Comparison of ENCODE assay signal across 16 cellular contexts in genomic region chr6:3340358-3340798, GRCh38.
DNase-seq lines count a peak whose midpoint lies in the region; ATAC-seq, FAIRE-seq and TF ChIP-seq lines count a peak whose summit lies in the region.
"Had no signal": no experiment of that assay in that cellular context is flagged by ENCODE, and none has a peak within 500 bp of the region (broad histone marks: within the 10 kb centered on the region; RNA-seq: fewer than 3 reads in every experiment).

No MANE protein-coding gene starts in this region.

- H3K27me3 Mint-ChIP-seq in brain, result peaks cover 3% of the 10 kb centered on the region

- peak overlapping the region in 3 of 4 donors; percentile 26 to 72 (median 36) for H3K27ac ChIP-seq in sigmoid colon

- no peak for FAIRE-seq in GM19239 (lab: Jason Lieb, UNC)
- FAIRE-seq: D721Med had no signal

- no peaks in the 10 kb centered on the region for H3K9me3 ChIP-seq in sigmoid colon

- no peak for TF ChIP-seq EP300 in sigmoid colon (IDR thresholded peaks at IDR 0.05)

- peaks cover 96% of the 10 kb centered on the region for H3K4me1 Mint-ChIP-seq in brain

- DNase-seq in AG20443 (ENCODE audit: low spot score) (peak; percentile 45), left lobe of liver (ENCODE audit: low spot score) (no peak), sigmoid colon (no peak), DMS 273 (lab: John Stamatoyannopoulos, UW; ENCODE audit: unreplicated experiment) (no peak), GM19240 (ENCODE audit: insufficient read length, low spot score) (no peak), GM19239 (ENCODE audit: insufficient read length, low spot score) (no peak)
- DNase-seq: activated CD8-positive, alpha-beta memory T cell treated with anti-CD3 and anti-CD28 coated beads, Interleukin-2, amount 10 ng/mL, durations not matched to agents 7 days and 5 days; activated naive CD4-positive, alpha-beta T cell treated with anti-CD3 and anti-CD28 coated beads, Interleukin-2, amount 50 U/mL, for 16 hours; NCI-H1092 treated with DMSO at 0.1 percent for 48 hours; NCI-H446 treated with DMSO at 0.1 percent for 48 hours had no signal

- intact Hi-C loops in sigmoid colon (cut with DNase I), result no loop called here

- TF ChIP-seq POLR2A in sigmoid colon (IDR thresholded peaks at IDR 0.05), result no peak

- peaks cover 0 to 3% (median 0%) of the 10 kb centered on the region in 5 experiments for H3K9me3 Mint-ChIP-seq in brain

- H3K36me3 ChIP-seq in sigmoid colon, result no peaks in the 10 kb centered on the region

- no peak for TF ChIP-seq CTCF in brain (conservative IDR thresholded peaks at IDR 0.05)
- no peak for TF ChIP-seq CTCF in sigmoid colon (IDR thresholded peaks at IDR 0.05)

- no peak overlapping the region for H3K4me3 ChIP-seq in sigmoid colon
- H3K4me3 ChIP-seq: skin epidermis had no signal

- no peaks in the 10 kb centered on the region for H3K27me3 ChIP-seq in sigmoid colon

- 86 to 95% methylated on average over 12 of the region's 12 CpGs for WGBS in sigmoid colon, 2 donors

- ATAC-seq in left lobe of liver (peak; percentile 73), GM21619 (IDR thresholded peaks at IDR 0.05; ENCODE audit: unreplicated experiment) (no peak)
- ATAC-seq: activated CD8-positive, alpha-beta memory T cell treated with anti-CD3 and anti-CD28 coated beads, Interleukin-2, amount 10 ng/mL, durations not matched to agents 7 days and 5 days; esophagus mucosa; Panc1 had no signal

- H3K4me1 ChIP-seq in sigmoid colon, result peaks cover 0 to 56% (median 21%) of the 10 kb centered on the region in 4 donors

- peak overlapping the region in 3 of 5 experiments; percentile 4 to 59 (median 31) for H3K4me3 Mint-ChIP-seq in brain
- H3K4me3 Mint-ChIP-seq: activated CD8-positive, alpha-beta memory T cell treated with anti-CD3 and anti-CD28 coated beads, Interleukin-2, amount 10 ng/mL, durations not matched to agents 7 days and 5 days had no signal

- no peaks in the 10 kb centered on the region for H3K36me3 Mint-ChIP-seq in brain
- H3K36me3 Mint-ChIP-seq: activated CD8-positive, alpha-beta memory T cell treated with anti-CD3 and anti-CD28 coated beads, Interleukin-2, amount 10 ng/mL, durations not matched to agents 7 days and 5 days had no signal

- peak overlapping the region; percentile 46 to 97 (median 88) for H3K27ac Mint-ChIP-seq in brain
- H3K27ac Mint-ChIP-seq: activated CD8-positive, alpha-beta memory T cell treated with anti-CD3 and anti-CD28 coated beads, Interleukin-2, amount 10 ng/mL, durations not matched to agents 7 days and 5 days had no signal
